8 cellular contexts compared by ENCODE assay signal in the genomic region with DNA sequence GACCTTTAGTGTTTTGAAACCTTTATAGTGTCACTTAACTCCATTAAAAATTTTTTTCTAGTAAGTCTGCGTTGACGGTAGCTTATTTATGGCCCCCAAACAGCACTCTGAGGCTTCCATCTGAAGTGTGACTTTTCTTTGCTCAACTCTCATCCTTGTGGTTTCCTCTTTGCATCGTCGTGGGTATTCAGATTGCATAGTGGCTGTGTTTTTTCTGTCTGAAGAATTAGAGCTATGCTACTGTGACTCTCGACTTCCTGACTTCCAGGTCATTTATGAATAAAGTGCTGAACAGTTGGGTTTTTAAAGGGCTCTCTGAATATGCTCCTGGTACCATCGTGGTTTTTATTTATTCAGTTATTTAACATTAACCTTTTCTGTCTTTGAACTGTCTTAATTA. TPM values are rescaled to one million over a fixed set of nuclear protein-coding genes. Genes with fewer than 3 reads are reported as not detected.
DNase-seq lines count a peak whose midpoint lies in the region; ATAC-seq and TF ChIP-seq lines count a peak whose summit lies in the region.
"Had no signal": no experiment of that assay in that cellular context is flagged by ENCODE, and none has a peak within 500 bp of the region (broad histone marks: within the 10 kb centered on the region; RNA-seq: fewer than 3 reads in every experiment).

No MANE protein-coding gene starts in this region.

- no peaks in the 10 kb centered on the region for H3K9me3 Mint-ChIP-seq in activated B cell treated with CpG ODN at 0.5 μM for 24 hours

- POLR2A ChIA-PET in activated B cell treated with CpG ODN at 0.5 μM for 24 hours (lab: Charles Lee), result no interaction called here

- H3K27ac ChIP-seq in osteoblast (ENCODE audit: low read depth, low read length), result peak overlapping the region; percentile 65
- H3K27ac ChIP-seq: VCaP had no signal

- DNase-seq in activated B cell treated with CpG ODN at 0.5 μM for 24 hours (no peak), osteoblast (ENCODE audit: insufficient read length, low spot score, missing footprints) (peak; percentile 45), C1 segment of cervical spinal cord (lab: John Stamatoyannopoulos, UW) (no peak), NCI-H1092 (lab: John Stamatoyannopoulos, UW) (no peak)

- peaks cover 28% of the 10 kb centered on the region for H3K4me1 ChIP-seq in osteoblast (ENCODE audit: insufficient read depth, low read length)

- H3K4me1 Mint-ChIP-seq in activated B cell treated with CpG ODN at 0.5 μM for 24 hours, result peaks cover 20% of the 10 kb centered on the region

- peak; percentile 73 for ATAC-seq in GM19035 (IDR thresholded peaks at IDR 0.05; ENCODE audit: unreplicated experiment)
- peak; percentile 80 for ATAC-seq in HG02870 (IDR thresholded peaks at IDR 0.05; ENCODE audit: unreplicated experiment)
- no peak for ATAC-seq in activated B cell treated with CpG ODN at 0.5 μM for 24 hours (ENCODE audit: low read depth)
- ATAC-seq in HG03135 (IDR thresholded peaks at IDR 0.05; ENCODE audit: unreplicated experiment), result no peak

- peaks cover 95% of the 10 kb centered on the region for H3K36me3 Mint-ChIP-seq in activated B cell treated with CpG ODN at 0.5 μM for 24 hours (ENCODE audit: low read depth)

- H3K36me3 ChIP-seq in osteoblast (ENCODE audit: insufficient read depth, low read length), result peaks cover 72% of the 10 kb centered on the region

- no peaks in the 10 kb centered on the region for H3K27me3 ChIP-seq in osteoblast (ENCODE audit: insufficient read depth, low read length)

- CTCF ChIA-PET in activated B cell treated with CpG ODN at 0.5 μM for 24 hours (lab: Charles Lee), result interaction anchor here (0.7 to 1.2 kb wide), 2 partner anchors 8 to 11 kb away, joined by 3 read pairs; no protein-coding TSS in a partner anchor

- no peaks in the 10 kb centered on the region for H3K9me3 ChIP-seq in osteoblast (ENCODE audit: low read depth, low read length)

- peak overlapping the region; percentile 1 for H3K4me2 ChIP-seq in osteoblast (ENCODE audit: insufficient read depth, low read length)

- H3K27ac Mint-ChIP-seq in activated B cell treated with CpG ODN at 0.5 μM for 24 hours, result peak overlapping the region; percentile 43

- H3K27me3 Mint-ChIP-seq in activated B cell treated with CpG ODN at 0.5 μM for 24 hours, result no peaks in the 10 kb centered on the region

- peaks cover 16% of the 10 kb centered on the region for H3K79me2 ChIP-seq in osteoblast (ENCODE audit: insufficient read depth, low read length)

- H3K4me3 ChIP-seq in osteoblast (ENCODE audit: insufficient read depth, low read length), result no peak overlapping the region

- H4K20me1 ChIP-seq in osteoblast (ENCODE audit: insufficient read depth, low read length), result peaks cover 5% of the 10 kb centered on the region

- H3K4me3 Mint-ChIP-seq in activated B cell treated with CpG ODN at 0.5 μM for 24 hours, result no peak overlapping the region

- intact Hi-C loops in activated B cell treated with CpG ODN at 0.5 μM for 24 hours (cut with micrococcal nuclease), result no loop called here

- H2AFZ ChIP-seq in osteoblast (ENCODE audit: low read length), result no peak overlapping the region

- TF ChIP-seq CTCF in activated B cell treated with CpG ODN at 0.5 μM for 24 hours (IDR thresholded peaks at IDR 0.05) (no peak), osteoblast (IDR thresholded peaks at IDR 0.05; ENCODE audit: extremely low read depth, low read depth, low read length) (no peak)

RNA-seq across cellular contexts. Expression of a gene that starts 44.9 kb away (rescaled TPM):
- total RNA-seq in activated B cell treated with CpG ODN at 0.5 μM for 24 hours, result 26.2 and 29.2 TPM in 2 replicates
- total RNA-seq in osteoblast, result 25.3 and 26.4 TPM in 2 replicates

Comparison
In these comparisons a context has a peak if more than half of its experiments do, and no peak if none do; other contexts are left out.
1. ATAC-seq: peak in GM19035 (single experiment) and HG02870 (single experiment); none in activated B cell treated with CpG ODN at 0.5 μM for 24 hours (single experiment) and HG03135 (single experiment).